1 cellular context compared by ENCODE assay signal in genomic region chr1:183821309-183822080, GRCh38.
TF ChIP-seq lines count a peak whose summit lies in the region.

No MANE protein-coding gene starts in this region.

TF ChIP-seq in SK-N-SH treated with all-trans-retinoic acid at 6 μM for 48 hours, 23 proteins besides CTCF, POLR2A, EP300 and RAD21 (continued from another document):
- TF ChIP-seq PATZ1 (CRISPR knock-in tag; IDR thresholded peaks at IDR 0.05; ENCODE audit: borderline replicate concordance) (no peak), GLIS3 (CRISPR knock-in tag; IDR thresholded peaks at IDR 0.05) (no peak), ZC3H10 (CRISPR knock-in tag; IDR thresholded peaks at IDR 0.05) (no peak), ISL1 (CRISPR knock-in tag; IDR thresholded peaks at IDR 0.05) (no peak), SNAI2 (CRISPR knock-in tag; IDR thresholded peaks at IDR 0.05) (no peak), TSHZ2 (CRISPR knock-in tag; IDR thresholded peaks at IDR 0.05) (no peak), ZNF565 (CRISPR knock-in tag; conservative IDR thresholded peaks at IDR 0.05; ENCODE audit: low read depth) (no peak), POU6F1 (CRISPR knock-in tag; IDR thresholded peaks at IDR 0.05; ENCODE audit: borderline replicate concordance, low read depth) (no peak), ZFP3 (CRISPR knock-in tag; IDR thresholded peaks at IDR 0.05) (no peak), ZFP30 (CRISPR knock-in tag; IDR thresholded peaks at IDR 0.05) (no peak), TOX (CRISPR knock-in tag; IDR thresholded peaks at IDR 0.05; ENCODE audit: borderline replicate concordance) (no peak), RARB (CRISPR knock-in tag; IDR thresholded peaks at IDR 0.05) (no peak), BACH2 (CRISPR knock-in tag; IDR thresholded peaks at IDR 0.05; ENCODE audit: borderline replicate concordance) (no peak), CREB5 (CRISPR knock-in tag; IDR thresholded peaks at IDR 0.05; ENCODE audit: low read depth) (no peak), ZNF70 (CRISPR knock-in tag; IDR thresholded peaks at IDR 0.05) (no peak)
